Comparison of ENCODE assay signal across 9 cellular contexts in the genomic region with DNA sequence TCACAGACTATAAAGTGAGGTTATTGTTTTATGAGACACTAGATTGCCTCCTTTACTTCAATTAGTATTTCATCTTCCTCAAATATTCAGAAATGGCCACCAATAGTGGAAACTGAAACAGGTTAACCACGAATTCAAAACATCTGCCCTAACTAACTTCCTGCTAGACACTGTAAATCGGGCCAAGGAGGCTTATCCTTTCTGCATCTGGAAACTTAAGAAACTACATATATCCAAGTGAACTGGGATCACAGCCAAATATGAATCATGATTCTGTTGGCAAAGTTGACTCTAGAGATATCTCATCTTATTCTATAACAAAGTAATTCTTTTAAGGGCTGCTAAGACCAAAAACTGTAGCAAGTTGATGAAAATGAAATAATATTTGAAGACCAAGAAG.
DNase-seq lines count a peak whose midpoint lies in the region; ATAC-seq and TF ChIP-seq lines count a peak whose summit lies in the region.
"Had no signal": no experiment of that assay in that cellular context is flagged by ENCODE, and none has a peak within 500 bp of the region (broad histone marks: within the 10 kb centered on the region; RNA-seq: fewer than 3 reads in every experiment).

No MANE protein-coding gene starts in this region.

- no peaks in the 10 kb centered on the region for H3K36me3 ChIP-seq in stomach

- H3K4me3 ChIP-seq in AG09309 (ENCODE audit: control insufficient read depth, low read depth, low read length) (no peak overlapping the region), stomach (no peak overlapping the region)
- H3K4me3 ChIP-seq: neural progenitor cell had no signal

- TF ChIP-seq CTCF in AG09309 (IDR thresholded peaks at IDR 0.05; ENCODE audit: control insufficient read depth, insufficient read depth, low read depth, low read length, missing control alignments) = no peak
- TF ChIP-seq CTCF in stomach (IDR thresholded peaks at IDR 0.05) = no peak

- peaks cover 0 to 20% (median 13%) of the 10 kb centered on the region in 4 donors for H3K9me3 ChIP-seq in stomach

- 3 to 11% (median 5%) methylated on average over 2 of the region's 2 CpGs for WGBS in stomach, 5 donors

- H3K4me1 ChIP-seq in stomach = peaks cover 0 to 22% (median 4%) of the 10 kb centered on the region in 4 donors
- H3K4me1 ChIP-seq: neural progenitor cell had no signal

- ATAC-seq in GM21786 (IDR thresholded peaks at IDR 0.05; ENCODE audit: unreplicated experiment) (peak; percentile 63), GM19328 (IDR thresholded peaks at IDR 0.05; ENCODE audit: unreplicated experiment) (no peak)

- intact Hi-C loops in stomach (cut with DNase I; ENCODE audit: low total_unique reads) = no loop called here

- H3K27me3 ChIP-seq in stomach = no peaks in the 10 kb centered on the region
- H3K27me3 ChIP-seq: neural progenitor cell had no signal

- TF ChIP-seq POLR2A in stomach (IDR thresholded peaks at IDR 0.05) = no peak

- peak overlapping the region; percentile 51 for H3K27ac ChIP-seq in epithelial cell of prostate
- H3K27ac ChIP-seq in stomach = no peak overlapping the region
- H3K27ac ChIP-seq: neural progenitor cell had no signal

- no peak for TF ChIP-seq EP300 in stomach (IDR thresholded peaks at IDR 0.05)

- DNase-seq in AG09309 (ENCODE audit: low read depth) = peak; percentile 62
- DNase-seq in Kasumi-1 (lab: John Stamatoyannopoulos, UW) = peak; percentile 99 to 100
- DNase-seq in epithelial cell of prostate (ENCODE audit: low read depth, low spot score) = peak; percentile 80
- DNase-seq in activated CD4-positive, CD25-positive, alpha-beta regulatory T cell treated with anti-CD3 and anti-CD28 coated beads, Interleukin-2, amount 50 U/mL, for 72 hours = no peak
- no peak for DNase-seq in stomach
- no peak for DNase-seq in globus pallidus (ENCODE audit: low spot score)

Comparison
In these comparisons a context has a peak if more than half of its experiments do, and no peak if none do; other contexts are left out.
1. DNase-seq: peak in AG09309 (single experiment), Kasumi-1 (2 of 2) and epithelial cell of prostate (single experiment); none in activated CD4-positive, CD25-positive, alpha-beta regulatory T cell treated with anti-CD3 and anti-CD28 coated beads, Interleukin-2, amount 50 U/mL, for 72 hours (single experiment), stomach (single experiment) and globus pallidus (single experiment).